In the genomic region with DNA sequence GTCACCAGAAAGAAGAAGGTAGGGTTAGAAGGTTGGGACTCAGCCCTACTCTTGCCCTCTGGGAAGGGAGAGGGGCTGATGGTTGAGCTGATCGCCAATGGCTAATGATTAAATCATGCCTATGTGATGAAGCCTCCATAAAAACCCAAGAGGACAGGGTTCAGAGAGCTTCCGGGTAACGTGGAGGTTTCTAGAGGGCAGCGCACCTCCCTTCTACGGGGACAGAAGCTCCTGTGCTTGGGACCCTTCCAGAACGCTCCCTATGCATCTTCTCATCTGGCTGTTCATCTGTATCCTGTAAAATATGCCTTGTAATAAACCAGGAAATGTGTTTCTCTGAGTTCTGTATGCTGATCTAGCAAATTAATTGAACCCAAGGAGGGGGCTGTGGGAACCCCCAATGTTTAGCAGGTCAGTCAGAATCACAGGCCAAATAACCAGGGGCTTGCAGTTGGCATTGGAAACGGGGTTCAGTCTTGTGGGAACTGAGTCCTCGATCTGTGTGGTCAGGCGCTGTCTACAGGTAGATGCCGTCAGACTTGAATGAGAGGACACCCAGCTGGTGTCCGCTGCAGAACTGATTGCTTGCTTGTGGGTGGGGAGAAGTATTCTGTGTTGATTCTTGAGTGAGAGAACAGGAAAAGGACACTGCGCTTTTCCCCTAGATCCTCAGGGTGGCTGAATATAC, we compare ENCODE assay signal across 21 cellular contexts. TPM values are rescaled to one million over a fixed set of nuclear protein-coding genes. Genes with fewer than 3 reads are reported as not detected.
DNase-seq lines count a peak whose midpoint lies in the region; ATAC-seq, FAIRE-seq and TF ChIP-seq lines count a peak whose summit lies in the region.
"Had no signal": no experiment of that assay in that cellular context is flagged by ENCODE, and none has a peak within 500 bp of the region (broad histone marks: within the 10 kb centered on the region; RNA-seq: fewer than 3 reads in every experiment).

No MANE protein-coding gene starts in this region.

- H3K4me3 ChIP-seq in OCI-LY3 (ENCODE audit: low read length) (no peak overlapping the region), small intestine (ENCODE audit: low read depth in 1 of 2, low read length in 2 of 2) (peak overlapping the region in 1 of 2 donors; percentile 4)
- H3K4me3 ChIP-seq: SJCRH30, upper lobe of left lung had no signal

- no peaks in the 10 kb centered on the region for H3K79me2 ChIP-seq in OCI-LY3 (ENCODE audit: low read length)
- H3K79me2 ChIP-seq: parathyroid adenoma had no signal

- peak overlapping the region; percentile 53; the same call in 1 of the 2 replicates for H3K27ac ChIP-seq in OCI-LY3 (ENCODE audit: low read length)
- peak overlapping the region; percentile 39 to 44 for H3K27ac ChIP-seq in small intestine (ENCODE audit: low read depth in 1 of 2, low read length in 1 of 2)
- H3K27ac ChIP-seq: KMS-11, parathyroid adenoma, SJCRH30 had no signal

- H4K20me1 ChIP-seq in OCI-LY3 (ENCODE audit: insufficient read depth, low read length) = no peaks in the 10 kb centered on the region

- DNase-seq in activated T-cell treated with anti-CD3 and anti-CD28 coated beads, Interleukin-2, amount 50 U/mL, for 72 hours = no peak
- no peak for DNase-seq in activated T-cell treated with anti-CD3 and anti-CD28 coated beads, Interleukin-2, amount 50 U/mL, for 48 hours
- DNase-seq in central memory CD8-positive, alpha-beta T cell (ENCODE audit: low spot score in 2 of 2) = no peak
- DNase-seq in small intestine (peak; percentile 81), NCI-H2029 treated with DMSO at 0.1 percent for 48 hours (lab: John Stamatoyannopoulos, UW) (no peak), middle frontal gyrus (ENCODE audit: extremely low spot score, low spot score) (no peak)
- DNase-seq: caudate nucleus, endodermal cell, hippocampal formation, NCI-H1417 treated with DMSO at 0.1 percent for 48 hours, NCI-H226 had no signal

- no peak overlapping the region for H3K4me2 ChIP-seq in OCI-LY3 (ENCODE audit: low read length)
- H3K4me2 ChIP-seq: KMS-11 had no signal

- H3K9me3 Mint-ChIP-seq in activated T-cell treated with anti-CD3 and anti-CD28 coated beads, Interleukin-2, amount 50 U/mL, for 72 hours = peaks cover 3 to 5% of the 10 kb centered on the region in 2 donors
- no peaks in the 10 kb centered on the region for H3K9me3 Mint-ChIP-seq in central memory CD8-positive, alpha-beta T cell
- H3K9me3 Mint-ChIP-seq: endodermal cell had no signal

- no peak for TF ChIP-seq CTCF in OCI-LY3 (IDR thresholded peaks at IDR 0.05; ENCODE audit: low read depth, low read length)

- H3K9me3 ChIP-seq in OCI-LY3 (ENCODE audit: insufficient read depth, low read length) = no peaks in the 10 kb centered on the region
- no peaks in the 10 kb centered on the region for H3K9me3 ChIP-seq in small intestine (ENCODE audit: control insufficient read depth, low read depth)
- H3K9me3 ChIP-seq: SJCRH30, upper lobe of left lung had no signal

- H3K36me3 Mint-ChIP-seq in activated T-cell treated with anti-CD3 and anti-CD28 coated beads, Interleukin-2, amount 50 U/mL, for 72 hours (ENCODE audit: insufficient read depth in 2 of 2) = peaks cover 5 to 6% of the 10 kb centered on the region in 2 donors
- peaks cover 9% of the 10 kb centered on the region for H3K36me3 Mint-ChIP-seq in central memory CD8-positive, alpha-beta T cell (ENCODE audit: insufficient read depth)

- peaks cover 53% of the 10 kb centered on the region for H3K4me1 ChIP-seq in OCI-LY3 (ENCODE audit: low read length)
- no peaks in the 10 kb centered on the region for H3K4me1 ChIP-seq in small intestine (ENCODE audit: control insufficient read depth in 2 of 2, insufficient read depth in 1 of 2, low read depth in 1 of 2, low read length in 1 of 2)
- H3K4me1 ChIP-seq: parathyroid adenoma had no signal

- 54 to 73% (median 62%) methylated on average over 12 of the region's 12 CpGs for WGBS in small intestine, 3 donors

- H3K27ac Mint-ChIP-seq in activated T-cell treated with anti-CD3 and anti-CD28 coated beads, Interleukin-2, amount 50 U/mL, for 72 hours = peak overlapping the region; percentile 89
- peak overlapping the region; percentile 91 for H3K27ac Mint-ChIP-seq in central memory CD8-positive, alpha-beta T cell (ENCODE audit: low read depth)
- H3K27ac Mint-ChIP-seq: endodermal cell had no signal

- H3K4me3 Mint-ChIP-seq in activated T-cell treated with anti-CD3 and anti-CD28 coated beads, Interleukin-2, amount 50 U/mL, for 72 hours = peak overlapping the region; percentile 75 to 82
- peak overlapping the region; percentile 53 for H3K4me3 Mint-ChIP-seq in central memory CD8-positive, alpha-beta T cell
- H3K4me3 Mint-ChIP-seq: endodermal cell had no signal

- H3K27me3 ChIP-seq in OCI-LY3 (ENCODE audit: low read depth, low read length) (peaks cover 17% of the 10 kb centered on the region), small intestine (ENCODE audit: control insufficient read depth in 2 of 2, insufficient read depth in 2 of 2, low read length in 2 of 2) (no peaks in the 10 kb centered on the region)
- H3K27me3 ChIP-seq: SJCRH30, upper lobe of left lung had no signal

- no peaks in the 10 kb centered on the region for H3K36me3 ChIP-seq in OCI-LY3 (replicated peaks; ENCODE audit: low read depth, low read length)
- H3K36me3 ChIP-seq in small intestine (ENCODE audit: control insufficient read depth in 2 of 2, insufficient read depth in 2 of 2, low read length in 2 of 2) = no peaks in the 10 kb centered on the region
- H3K36me3 ChIP-seq: SJCRH30, upper lobe of left lung had no signal

- FAIRE-seq in small intestine (lab: Jason Lieb, UNC) = no peak

- H2AFZ ChIP-seq in OCI-LY3 (ENCODE audit: low read depth, low read length) = no peak overlapping the region
- H2AFZ ChIP-seq: parathyroid adenoma had no signal

- no peak for ATAC-seq in activated T-cell treated with anti-CD3 and anti-CD28 coated beads, Interleukin-2, amount 50 U/mL, for 72 hours (replicated peaks in 1 of 2)
- ATAC-seq in central memory CD8-positive, alpha-beta T cell (replicated peaks; ENCODE audit: extremely low read depth, poor library complexity, severe bottlenecking) = peak; percentile 1
- ATAC-seq in SK-N-SH treated with all-trans-retinoic acid at 6 μM for 48 hours = no peak

- no peak overlapping the region for H3K9ac ChIP-seq in OCI-LY3 (ENCODE audit: low read length)
- H3K9ac ChIP-seq: KMS-11, parathyroid adenoma had no signal

- H3K27me3 Mint-ChIP-seq in activated T-cell treated with anti-CD3 and anti-CD28 coated beads, Interleukin-2, amount 50 U/mL, for 72 hours (ENCODE audit: low read depth) = no peaks in the 10 kb centered on the region
- H3K27me3 Mint-ChIP-seq in central memory CD8-positive, alpha-beta T cell = no peaks in the 10 kb centered on the region

- H3K4me1 Mint-ChIP-seq in activated T-cell treated with anti-CD3 and anti-CD28 coated beads, Interleukin-2, amount 50 U/mL, for 72 hours (ENCODE audit: low read depth) = peaks cover 61% of the 10 kb centered on the region
- H3K4me1 Mint-ChIP-seq in central memory CD8-positive, alpha-beta T cell = peaks cover 28% of the 10 kb centered on the region

TF ChIP-seq in SK-N-SH treated with all-trans-retinoic acid at 6 μM for 48 hours, 23 proteins besides CTCF, POLR2A, EP300 and RAD21 (continues in another document):
- TF ChIP-seq ISL1 (CRISPR knock-in tag; IDR thresholded peaks at IDR 0.05) (no peak), ZNF565 (CRISPR knock-in tag; conservative IDR thresholded peaks at IDR 0.05; ENCODE audit: low read depth) (no peak), ZFP3 (CRISPR knock-in tag; IDR thresholded peaks at IDR 0.05) (no peak), SNAI2 (CRISPR knock-in tag; IDR thresholded peaks at IDR 0.05) (no peak), ESRRG (CRISPR knock-in tag; IDR thresholded peaks at IDR 0.05) (no peak), ZNF8 (CRISPR knock-in tag; IDR thresholded peaks at IDR 0.05) (no peak), ZC3H10 (CRISPR knock-in tag; IDR thresholded peaks at IDR 0.05) (no peak), GLIS3 (CRISPR knock-in tag; IDR thresholded peaks at IDR 0.05) (no peak), PPARA (CRISPR knock-in tag; IDR thresholded peaks at IDR 0.05; ENCODE audit: borderline replicate concordance) (no peak), TOX (CRISPR knock-in tag; IDR thresholded peaks at IDR 0.05; ENCODE audit: borderline replicate concordance) (no peak), ZNF70 (CRISPR knock-in tag; IDR thresholded peaks at IDR 0.05) (no peak)
- TF ChIP-seq, protein P1, sequence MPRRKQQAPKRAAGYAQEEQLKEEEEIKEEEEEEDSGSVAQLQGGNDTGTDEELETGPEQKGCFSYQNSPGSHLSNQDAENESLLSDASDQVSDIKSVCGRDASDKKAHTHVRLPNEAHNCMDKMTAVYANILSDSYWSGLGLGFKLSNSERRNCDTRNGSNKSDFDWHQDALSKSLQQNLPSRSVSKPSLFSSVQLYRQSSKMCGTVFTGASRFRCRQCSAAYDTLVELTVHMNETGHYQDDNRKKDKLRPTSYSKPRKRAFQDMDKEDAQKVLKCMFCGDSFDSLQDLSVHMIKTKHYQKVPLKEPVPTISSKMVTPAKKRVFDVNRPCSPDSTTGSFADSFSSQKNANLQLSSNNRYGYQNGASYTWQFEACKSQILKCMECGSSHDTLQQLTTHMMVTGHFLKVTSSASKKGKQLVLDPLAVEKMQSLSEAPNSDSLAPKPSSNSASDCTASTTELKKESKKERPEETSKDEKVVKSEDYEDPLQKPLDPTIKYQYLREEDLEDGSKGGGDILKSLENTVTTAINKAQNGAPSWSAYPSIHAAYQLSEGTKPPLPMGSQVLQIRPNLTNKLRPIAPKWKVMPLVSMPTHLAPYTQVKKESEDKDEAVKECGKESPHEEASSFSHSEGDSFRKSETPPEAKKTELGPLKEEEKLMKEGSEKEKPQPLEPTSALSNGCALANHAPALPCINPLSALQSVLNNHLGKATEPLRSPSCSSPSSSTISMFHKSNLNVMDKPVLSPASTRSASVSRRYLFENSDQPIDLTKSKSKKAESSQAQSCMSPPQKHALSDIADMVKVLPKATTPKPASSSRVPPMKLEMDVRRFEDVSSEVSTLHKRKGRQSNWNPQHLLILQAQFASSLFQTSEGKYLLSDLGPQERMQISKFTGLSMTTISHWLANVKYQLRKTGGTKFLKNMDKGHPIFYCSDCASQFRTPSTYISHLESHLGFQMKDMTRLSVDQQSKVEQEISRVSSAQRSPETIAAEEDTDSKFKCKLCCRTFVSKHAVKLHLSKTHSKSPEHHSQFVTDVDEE (CRISPR knock-in tag; IDR thresholded peaks at IDR 0.05) = no peak

RNA-seq across cellular contexts. Expression of a gene that starts 29.4 kb away (rescaled TPM):
- total RNA-seq in activated T-cell treated with anti-CD3 and anti-CD28 coated beads, Interleukin-2, amount 50 U/mL, for 72 hours = not detected
- not detected for polyA plus RNA-seq in small intestine
- total RNA-seq: endodermal cell, mononuclear cell, SJCRH30, skeletal muscle tissue, upper lobe of left lung had no signal
- polyA plus RNA-seq: adipose tissue, AG04450 had no signal

RNA-seq across cellular contexts. Expression of a gene that starts 29.5 kb away (rescaled TPM):
- 10 to 100 TPM; 88.0 to 97.9 TPM for total RNA-seq in activated T-cell treated with anti-CD3 and anti-CD28 coated beads, Interleukin-2, amount 50 U/mL, for 72 hours
- 10 to 100 TPM; 10.3 to 18.9 (median 10.8) TPM for polyA plus RNA-seq in small intestine
